Comparison of ENCODE assay signal across 1 cellular context in genomic region chr5:62486672-62487071, GRCh38.
TF ChIP-seq lines count a peak whose summit lies in the region.

No MANE protein-coding gene starts in this region.

TF ChIP-seq in SK-N-SH, 30 proteins besides CTCF, POLR2A, EP300 and RAD21 (continued from another document):
- TF ChIP-seq FOXM1 (IDR thresholded peaks at IDR 0.05; ENCODE audit: low read depth) = no peak
- TF ChIP-seq MAX (IDR thresholded peaks at IDR 0.05; ENCODE audit: low read depth) = no peak
